ENCODE assay signal across 14 cellular contexts in genomic region chr2:69070987-69071386, GRCh38. TPM values are rescaled to one million over a fixed set of nuclear protein-coding genes. Genes with fewer than 3 reads are reported as not detected.
DNase-seq lines count a peak whose midpoint lies in the region; ATAC-seq, FAIRE-seq and TF ChIP-seq lines count a peak whose summit lies in the region.
"Had no signal": no experiment of that assay in that cellular context is flagged by ENCODE, and none has a peak within 500 bp of the region (broad histone marks: within the 10 kb centered on the region; RNA-seq: fewer than 3 reads in every experiment).

No MANE protein-coding gene starts in this region.

- no peaks in the 10 kb centered on the region for H3K36me3 Mint-ChIP-seq in CD8-positive, alpha-beta memory T cell

- intact Hi-C loops in HepG2 (cut with micrococcal nuclease; ENCODE audit: unreplicated experiment) (no loop called here), right lobe of liver (cut with DNase I) (no loop called here), esophagus muscularis mucosa (cut with DNase I) (no loop called here), tibial artery (cut with DNase I; ENCODE audit: low total_unique reads) (no loop called here)

- BruUV-seq in HepG2 (replicated peaks; lab: Mats Ljungman, UMichigan), result no TSS peak

- H3K9me3 ChIP-seq in HepG2 (ENCODE audit: low read length) (no peaks in the 10 kb centered on the region), right lobe of liver (no peaks in the 10 kb centered on the region), esophagus muscularis mucosa (no peaks in the 10 kb centered on the region), tibial artery (no peaks in the 10 kb centered on the region)
- H3K9me3 ChIP-seq in CD8-positive, alpha-beta memory T cell (ENCODE audit: low read length), result no peaks in the 10 kb centered on the region
- H3K9me3 ChIP-seq: BLaER1, HAP-1 had no signal

- H3K4me1 ChIP-seq in HepG2 (ENCODE audit: insufficient read depth, low read length) (peaks cover 8% of the 10 kb centered on the region), right lobe of liver (no peaks in the 10 kb centered on the region), esophagus muscularis mucosa (peaks cover 18 to 75% (median 59%) of the 10 kb centered on the region in 4 donors), tibial artery (peaks cover 0 to 98% (median 35%) of the 10 kb centered on the region in 4 donors)
- H3K4me1 ChIP-seq in CD8-positive, alpha-beta memory T cell (ENCODE audit: insufficient read depth, low read length), result no peaks in the 10 kb centered on the region
- H3K4me1 ChIP-seq: BLaER1 had no signal

- H3K4me2 ChIP-seq in HepG2 (ENCODE audit: low read depth, low read length), result no peak overlapping the region
- H3K4me2 ChIP-seq: BLaER1 had no signal

- no peak for FAIRE-seq in HepG2 (lab: Jason Lieb, UNC)

- TF ChIP-seq CTCF in HepG2 (CRISPR knock-in tag; IDR thresholded peaks at IDR 0.05) (no peak), right lobe of liver (IDR thresholded peaks at IDR 0.05) (no peak), esophagus muscularis mucosa (IDR thresholded peaks at IDR 0.05) (no peak), tibial artery (IDR thresholded peaks at IDR 0.05) (no peak)

- H3K27ac Mint-ChIP-seq in CD8-positive, alpha-beta memory T cell, result no peak overlapping the region
- H3K27ac Mint-ChIP-seq: HFFc6 had no signal

- TF ChIP-seq POLR2A in HepG2 (IDR thresholded peaks at IDR 0.05; ENCODE audit: insufficient read depth in 1 of 2, low read depth in 2 of 2, low read length in 2 of 2) (no peak), right lobe of liver (IDR thresholded peaks at IDR 0.05) (no peak), esophagus muscularis mucosa (IDR thresholded peaks at IDR 0.05; ENCODE audit: low read depth) (no peak)

- CTCF ChIA-PET in HepG2 (lab: Yijun Ruan, JAX; ENCODE audit: low intra/inter-chr PET ratio, low total read pairs), result no interaction called here
- CTCF ChIA-PET in CD8-positive, alpha-beta memory T cell (lab: Charles Lee), result no interaction called here

- H3K4me3 Mint-ChIP-seq in CD8-positive, alpha-beta memory T cell, result no peak overlapping the region
- H3K4me3 Mint-ChIP-seq: HFFc6 had no signal

- H3K9ac ChIP-seq in HepG2 (ENCODE audit: insufficient read depth, low read depth, low read length), result no peak overlapping the region
- H3K9ac ChIP-seq: BLaER1 had no signal

- in situ Hi-C loops in HepG2 (cut with HindIII; ENCODE audit: extremely low pct_ligation_motif_present, low pct_unique_long_range_greater_than_20kb), result no loop called here

- TF ChIP-seq EP300 in HepG2 (IDR thresholded peaks at IDR 0.05; ENCODE audit: low read depth in 2 of 2, low read length in 2 of 2) (no peak), HepG2 (CRISPR knock-in tag; IDR thresholded peaks at IDR 0.05; ENCODE audit: borderline replicate concordance) (no peak), esophagus muscularis mucosa (IDR thresholded peaks at IDR 0.05) (no peak)

- no peak for ATAC-seq in HepG2
- no peak for ATAC-seq in right lobe of liver

- no peaks in the 10 kb centered on the region for H3K79me2 ChIP-seq in HepG2 (ENCODE audit: insufficient read depth, low read length)

- DNase-seq in HepG2 (ENCODE audit: low spot score) (no peak), right lobe of liver (no peak), esophagus muscularis mucosa (ENCODE audit: extremely low spot score) (no peak), tibial artery (no peak), NCI-H187 treated with DMSO at 0.1 percent for 48 hours (lab: John Stamatoyannopoulos, UW) (no peak)
- no peak for DNase-seq in activated effector memory CD4-positive, alpha-beta T cell treated with Interleukin-2 at 50 U/mL for 16 hours
- no peak for DNase-seq in CD8-positive, alpha-beta memory T cell
- DNase-seq: AML-193, DMS 273 treated with DMSO at 0.1 percent for 48 hours, GOT3, HFFc6 had no signal

- H4K20me1 ChIP-seq in HepG2 (ENCODE audit: insufficient read depth, low read length), result no peaks in the 10 kb centered on the region
- H4K20me1 ChIP-seq: BLaER1 had no signal

- no peak overlapping the region for H2AFZ ChIP-seq in HepG2 (ENCODE audit: low read length)

- no peaks in the 10 kb centered on the region for H3K9me3 Mint-ChIP-seq in CD8-positive, alpha-beta memory T cell
- H3K9me3 Mint-ChIP-seq: HFFc6 had no signal

- peaks cover 2 to 28% of the 10 kb centered on the region in 2 donors for H3K27me3 Mint-ChIP-seq in CD8-positive, alpha-beta memory T cell

- H3K36me3 ChIP-seq in HepG2 (replicated peaks in 1 of 2; ENCODE audit: control insufficient read depth in 1 of 2, insufficient read depth in 2 of 2, low read length in 2 of 2) (no peaks in the 10 kb centered on the region; a peak in 1 of 5 replicates), right lobe of liver (no peaks in the 10 kb centered on the region), esophagus muscularis mucosa (peaks cover 0 to 7% (median 0%) of the 10 kb centered on the region in 4 donors), tibial artery (peaks cover 0 to 6% (median 4%) of the 10 kb centered on the region in 3 donors)
- no peaks in the 10 kb centered on the region for H3K36me3 ChIP-seq in CD8-positive, alpha-beta memory T cell (ENCODE audit: insufficient read depth, low read length)
- H3K36me3 ChIP-seq: BLaER1 had no signal

- no peaks in the 10 kb centered on the region for H3K27me3 ChIP-seq in HepG2 (ENCODE audit: control insufficient read depth in 1 of 2, insufficient read depth in 2 of 2, low read length in 2 of 2)
- no peaks in the 10 kb centered on the region for H3K27me3 ChIP-seq in right lobe of liver
- no peaks in the 10 kb centered on the region for H3K27me3 ChIP-seq in esophagus muscularis mucosa
- no peaks in the 10 kb centered on the region for H3K27me3 ChIP-seq in tibial artery
- no peaks in the 10 kb centered on the region for H3K27me3 ChIP-seq in CD8-positive, alpha-beta memory T cell (ENCODE audit: insufficient read depth, low read length, poor library complexity, severe bottlenecking)
- H3K27me3 ChIP-seq: BLaER1 had no signal

- POLR2A ChIA-PET in HepG2 (lab: Yijun Ruan, JAX), result no interaction called here
- POLR2A ChIA-PET in CD8-positive, alpha-beta memory T cell (lab: Charles Lee), result no interaction called here

- 88% methylated on average over 2 of the region's 2 CpGs for WGBS in HepG2 (ENCODE audit: low lambda C conversion rate)
- 80% methylated on average over 1 of the region's 2 CpGs for WGBS in right lobe of liver (ENCODE audit: insufficient coverage, low coverage, low lambda C conversion rate, missing lambda C conversion rate)
- 87% methylated on average over 2 of the region's 2 CpGs for WGBS in esophagus muscularis mucosa

- no peaks in the 10 kb centered on the region for H3K4me1 Mint-ChIP-seq in CD8-positive, alpha-beta memory T cell

- H3K4me3 ChIP-seq in HepG2 (replicated peaks in 1 of 3; ENCODE audit: insufficient read depth in 1 of 3, low read depth in 2 of 3, low read length in 3 of 3) (no peak overlapping the region), right lobe of liver (no peak overlapping the region), esophagus muscularis mucosa (no peak overlapping the region), tibial artery (no peak overlapping the region)
- H3K4me3 ChIP-seq in CD8-positive, alpha-beta memory T cell (ENCODE audit: low read length), result no peak overlapping the region
- H3K4me3 ChIP-seq: BLaER1, HAP-1 had no signal

- TF ChIP-seq RAD21 in HepG2 (CRISPR knock-in tag; IDR thresholded peaks at IDR 0.05), result no peak

- H3K27ac ChIP-seq in HepG2 (ENCODE audit: extremely low read length, insufficient read depth, low read length) (no peak overlapping the region), right lobe of liver (no peak overlapping the region), esophagus muscularis mucosa (replicated peaks in 1 of 4) (peak overlapping the region in 3 of 4 donors; percentile 2 to 34 (median 25)), tibial artery (peak overlapping the region; percentile 92 to 93)
- H3K27ac ChIP-seq in CD8-positive, alpha-beta memory T cell (ENCODE audit: low read depth, low read length), result no peak overlapping the region
- H3K27ac ChIP-seq: 22Rv1, BLaER1 had no signal

TF ChIP-seq in HepG2, 621 proteins besides CTCF, POLR2A, EP300 and RAD21 (continues in another document):
- TF ChIP-seq RARA (CRISPR knock-in tag; IDR thresholded peaks at IDR 0.05), result no peak

RNA-seq across cellular contexts. Expression of gene ANTXR1, which starts 58.0 kb away (rescaled TPM):
- total RNA-seq in HepG2 (2016; rRNA removed; fragmentation: Illumina TruSeq; extraction: Trizol), result 9.2 and 12.7 TPM in 2 replicates
- 1.9 and 2.4 TPM in 2 replicates for total RNA-seq in HepG2 (2016; cell fraction: cytosol; rRNA removed; fragmentation: Illumina TruSeq; extraction: Trizol; ENCODE audit: low read depth)
- 7.7 and 13.3 TPM in 2 replicates for total RNA-seq in HepG2 (2016; cell fraction: insoluble cytoplasmic fraction; rRNA removed; fragmentation: Illumina TruSeq; extraction: Trizol)
- total RNA-seq in HepG2 (2016; cell fraction: membrane; rRNA removed; fragmentation: Illumina TruSeq; extraction: Trizol), result 8.7 TPM in 2 replicates
- total RNA-seq in HepG2 (2016; cell fraction: nucleus; rRNA removed; fragmentation: Illumina TruSeq; extraction: Trizol), result 25.0 and 27.3 TPM in 2 replicates
- 3.6 and 4.5 TPM in 2 replicates for polyA plus RNA-seq in HepG2 (2011; rRNA removed)
- polyA plus RNA-seq in HepG2 (2011; cell fraction: cytosol; rRNA removed), result 2.8 and 3.6 TPM in 2 replicates
- polyA plus RNA-seq in HepG2 (2011; cell fraction: nucleus; rRNA removed), result 4.9 and 6.2 TPM in 2 replicates
- 5.4 and 5.7 TPM in 2 replicates for polyA plus RNA-seq in HepG2 (2012)
- polyA plus RNA-seq in HepG2 (2016; cell fraction: cytosol; fragmentation: Illumina TruSeq; extraction: Trizol; ENCODE audit: low read depth), result 2.8 TPM in 2 replicates
- 13.7 and 15.0 TPM in 2 replicates for polyA plus RNA-seq in HepG2 (2016; cell fraction: insoluble cytoplasmic fraction; fragmentation: Illumina TruSeq; extraction: Trizol; ENCODE audit: low read depth)
- 7.6 and 7.7 TPM in 2 replicates for polyA plus RNA-seq in HepG2 (2016; cell fraction: membrane; fragmentation: Illumina TruSeq; extraction: Trizol; ENCODE audit: low read depth)
- 30.8 and 33.8 TPM in 2 replicates for polyA plus RNA-seq in HepG2 (2016; cell fraction: nucleus; fragmentation: Illumina TruSeq; extraction: Trizol; ENCODE audit: insufficient read depth, low read depth)
- 9.6 and 50.4 TPM in 2 replicates for polyA minus RNA-seq in HepG2 (2011; rRNA and poly(A)+ RNA removed; ENCODE audit: low replicate concordance)
- polyA minus RNA-seq in HepG2 (2011; cell fraction: cytosol; rRNA and poly(A)+ RNA removed), result 5.2 and 6.2 TPM in 2 replicates
- 12.5 and 14.8 TPM in 2 replicates for polyA minus RNA-seq in HepG2 (2011; cell fraction: nucleus; rRNA and poly(A)+ RNA removed)
- total RNA-seq in right lobe of liver, result 1 to 10 TPM; 1.1 to 4.1 (median 2.9) TPM
- 100 to 1,000 TPM in 1 of 4 donors, 10 to 100 TPM in 3; 74.6 to 115 (median 92.1) TPM for total RNA-seq in esophagus muscularis mucosa
- total RNA-seq in CD8-positive, alpha-beta memory T cell, result under 1 TPM; 0.22 to 0.27 TPM
- not detected for polyA plus RNA-seq in CD8-positive, alpha-beta memory T cell

Comparison
In these comparisons a context has a peak if more than half of its experiments do, and no peak if none do; other contexts are left out.
1. H3K27ac ChIP-seq: peak in esophagus muscularis mucosa (3 of 4) and tibial artery (2 of 2); none in HepG2 (single experiment), right lobe of liver (0 of 3) and CD8-positive, alpha-beta memory T cell (single experiment).